In the genomic region with DNA sequence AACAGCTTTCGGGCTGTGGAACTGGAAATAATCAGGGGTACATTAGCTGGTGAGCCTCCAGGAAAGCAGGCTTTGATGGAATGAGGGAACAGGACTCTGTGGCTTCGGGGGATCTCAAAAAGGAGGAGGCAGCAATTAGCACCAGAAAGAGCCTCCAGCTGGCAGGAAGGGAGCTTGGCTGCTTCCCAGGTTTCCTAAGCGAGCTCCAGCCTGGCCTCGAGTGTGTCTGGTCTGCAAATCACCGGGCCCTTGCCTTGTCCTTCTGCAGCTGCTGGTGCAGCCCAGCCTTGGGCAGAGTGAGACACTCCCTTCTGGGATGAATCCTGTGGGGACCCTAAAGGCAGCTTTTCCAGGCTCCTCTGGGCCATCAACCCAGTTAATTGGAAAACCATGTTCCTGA, we compare ENCODE assay signal across 1 cellular context.
TF ChIP-seq lines count a peak whose summit lies in the region.

No MANE protein-coding gene starts in this region.

TF ChIP-seq in H1, 55 proteins besides CTCF, POLR2A, EP300 and RAD21:
- TF ChIP-seq ASH2L (IDR thresholded peaks at IDR 0.05; ENCODE audit: low read length) (no peak), SUZ12 (IDR thresholded peaks at IDR 0.05; ENCODE audit: low read length) (no peak), TBP (IDR thresholded peaks at IDR 0.05; ENCODE audit: low read depth, low read length) (no peak), SIX5 (IDR thresholded peaks at IDR 0.05; ENCODE audit: low read depth, low read length) (no peak), SRF (IDR thresholded peaks at IDR 0.05; ENCODE audit: low read depth, low read length) (no peak), SAP30 (IDR thresholded peaks at IDR 0.05; ENCODE audit: insufficient read depth, insufficient replicate concordance, low read length) (no peak), EZH2 (IDR thresholded peaks at IDR 0.05; ENCODE audit: low read depth, low read length, severe bottlenecking) (no peak), TCF12 (IDR thresholded peaks at IDR 0.05; ENCODE audit: low read depth, low read length) (no peak), TAF1 (IDR thresholded peaks at IDR 0.05; ENCODE audit: low read depth, low read length) (no peak)
- TF ChIP-seq, protein P1, sequence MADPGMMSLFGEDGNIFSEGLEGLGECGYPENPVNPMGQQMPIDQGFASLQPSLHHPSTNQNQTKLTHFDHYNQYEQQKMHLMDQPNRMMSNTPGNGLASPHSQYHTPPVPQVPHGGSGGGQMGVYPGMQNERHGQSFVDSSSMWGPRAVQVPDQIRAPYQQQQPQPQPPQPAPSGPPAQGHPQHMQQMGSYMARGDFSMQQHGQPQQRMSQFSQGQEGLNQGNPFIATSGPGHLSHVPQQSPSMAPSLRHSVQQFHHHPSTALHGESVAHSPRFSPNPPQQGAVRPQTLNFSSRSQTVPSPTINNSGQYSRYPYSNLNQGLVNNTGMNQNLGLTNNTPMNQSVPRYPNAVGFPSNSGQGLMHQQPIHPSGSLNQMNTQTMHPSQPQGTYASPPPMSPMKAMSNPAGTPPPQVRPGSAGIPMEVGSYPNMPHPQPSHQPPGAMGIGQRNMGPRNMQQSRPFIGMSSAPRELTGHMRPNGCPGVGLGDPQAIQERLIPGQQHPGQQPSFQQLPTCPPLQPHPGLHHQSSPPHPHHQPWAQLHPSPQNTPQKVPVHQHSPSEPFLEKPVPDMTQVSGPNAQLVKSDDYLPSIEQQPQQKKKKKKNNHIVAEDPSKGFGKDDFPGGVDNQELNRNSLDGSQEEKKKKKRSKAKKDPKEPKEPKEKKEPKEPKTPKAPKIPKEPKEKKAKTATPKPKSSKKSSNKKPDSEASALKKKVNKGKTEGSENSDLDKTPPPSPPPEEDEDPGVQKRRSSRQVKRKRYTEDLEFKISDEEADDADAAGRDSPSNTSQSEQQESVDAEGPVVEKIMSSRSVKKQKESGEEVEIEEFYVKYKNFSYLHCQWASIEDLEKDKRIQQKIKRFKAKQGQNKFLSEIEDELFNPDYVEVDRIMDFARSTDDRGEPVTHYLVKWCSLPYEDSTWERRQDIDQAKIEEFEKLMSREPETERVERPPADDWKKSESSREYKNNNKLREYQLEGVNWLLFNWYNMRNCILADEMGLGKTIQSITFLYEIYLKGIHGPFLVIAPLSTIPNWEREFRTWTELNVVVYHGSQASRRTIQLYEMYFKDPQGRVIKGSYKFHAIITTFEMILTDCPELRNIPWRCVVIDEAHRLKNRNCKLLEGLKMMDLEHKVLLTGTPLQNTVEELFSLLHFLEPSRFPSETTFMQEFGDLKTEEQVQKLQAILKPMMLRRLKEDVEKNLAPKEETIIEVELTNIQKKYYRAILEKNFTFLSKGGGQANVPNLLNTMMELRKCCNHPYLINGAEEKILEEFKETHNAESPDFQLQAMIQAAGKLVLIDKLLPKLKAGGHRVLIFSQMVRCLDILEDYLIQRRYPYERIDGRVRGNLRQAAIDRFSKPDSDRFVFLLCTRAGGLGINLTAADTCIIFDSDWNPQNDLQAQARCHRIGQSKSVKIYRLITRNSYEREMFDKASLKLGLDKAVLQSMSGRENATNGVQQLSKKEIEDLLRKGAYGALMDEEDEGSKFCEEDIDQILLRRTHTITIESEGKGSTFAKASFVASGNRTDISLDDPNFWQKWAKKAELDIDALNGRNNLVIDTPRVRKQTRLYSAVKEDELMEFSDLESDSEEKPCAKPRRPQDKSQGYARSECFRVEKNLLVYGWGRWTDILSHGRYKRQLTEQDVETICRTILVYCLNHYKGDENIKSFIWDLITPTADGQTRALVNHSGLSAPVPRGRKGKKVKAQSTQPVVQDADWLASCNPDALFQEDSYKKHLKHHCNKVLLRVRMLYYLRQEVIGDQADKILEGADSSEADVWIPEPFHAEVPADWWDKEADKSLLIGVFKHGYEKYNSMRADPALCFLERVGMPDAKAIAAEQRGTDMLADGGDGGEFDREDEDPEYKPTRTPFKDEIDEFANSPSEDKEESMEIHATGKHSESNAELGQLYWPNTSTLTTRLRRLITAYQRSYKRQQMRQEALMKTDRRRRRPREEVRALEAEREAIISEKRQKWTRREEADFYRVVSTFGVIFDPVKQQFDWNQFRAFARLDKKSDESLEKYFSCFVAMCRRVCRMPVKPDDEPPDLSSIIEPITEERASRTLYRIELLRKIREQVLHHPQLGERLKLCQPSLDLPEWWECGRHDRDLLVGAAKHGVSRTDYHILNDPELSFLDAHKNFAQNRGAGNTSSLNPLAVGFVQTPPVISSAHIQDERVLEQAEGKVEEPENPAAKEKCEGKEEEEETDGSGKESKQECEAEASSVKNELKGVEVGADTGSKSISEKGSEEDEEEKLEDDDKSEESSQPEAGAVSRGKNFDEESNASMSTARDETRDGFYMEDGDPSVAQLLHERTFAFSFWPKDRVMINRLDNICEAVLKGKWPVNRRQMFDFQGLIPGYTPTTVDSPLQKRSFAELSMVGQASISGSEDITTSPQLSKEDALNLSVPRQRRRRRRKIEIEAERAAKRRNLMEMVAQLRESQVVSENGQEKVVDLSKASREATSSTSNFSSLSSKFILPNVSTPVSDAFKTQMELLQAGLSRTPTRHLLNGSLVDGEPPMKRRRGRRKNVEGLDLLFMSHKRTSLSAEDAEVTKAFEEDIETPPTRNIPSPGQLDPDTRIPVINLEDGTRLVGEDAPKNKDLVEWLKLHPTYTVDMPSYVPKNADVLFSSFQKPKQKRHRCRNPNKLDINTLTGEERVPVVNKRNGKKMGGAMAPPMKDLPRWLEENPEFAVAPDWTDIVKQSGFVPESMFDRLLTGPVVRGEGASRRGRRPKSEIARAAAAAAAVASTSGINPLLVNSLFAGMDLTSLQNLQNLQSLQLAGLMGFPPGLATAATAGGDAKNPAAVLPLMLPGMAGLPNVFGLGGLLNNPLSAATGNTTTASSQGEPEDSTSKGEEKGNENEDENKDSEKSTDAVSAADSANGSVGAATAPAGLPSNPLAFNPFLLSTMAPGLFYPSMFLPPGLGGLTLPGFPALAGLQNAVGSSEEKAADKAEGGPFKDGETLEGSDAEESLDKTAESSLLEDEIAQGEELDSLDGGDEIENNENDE (IDR thresholded peaks at IDR 0.05; ENCODE audit: insufficient replicate concordance, low read length), result no peak
TF ChIP-seq in H1: peak in this region for 0.
